10 cellular contexts compared by ENCODE assay signal in genomic region chr2:42663828-42664227, GRCh38.
DNase-seq lines count a peak whose midpoint lies in the region; ATAC-seq and TF ChIP-seq lines count a peak whose summit lies in the region.
"Had no signal": no experiment of that assay in that cellular context is flagged by ENCODE, and none has a peak within 500 bp of the region (broad histone marks: within the 10 kb centered on the region; RNA-seq: fewer than 3 reads in every experiment).

No MANE protein-coding gene starts in this region.

- POLR2A ChIA-PET in CD8-positive, alpha-beta T cell (lab: Charles Lee) = interaction anchor here (1.0 to 1.7 kb wide), 2 partner anchors 170 to 244 kb away, joined by 3 to 6 read pairs; partner anchors contain the start of gene KCNG3
- POLR2A ChIA-PET in activated CD8-positive, alpha-beta T cell treated with anti-CD3 and anti-CD28 coated beads for 36 hours (lab: Charles Lee) = interaction anchor here (0.8 to 1.3 kb wide), 2 partner anchors 130 to 170 kb away, joined by 3 read pairs; partner anchors contain the start of gene KCNG3
- POLR2A ChIA-PET in PC-3 (lab: Charles Lee; ENCODE audit: unreplicated experiment) = interaction anchor here (0.7 kb wide), 1 partner anchor 1086 kb away, joined by 3 read pairs; no protein-coding TSS in a partner anchor

- H3K4me2 ChIP-seq in PC-3 (ENCODE audit: low read length) = no peak overlapping the region
- H3K4me2 ChIP-seq in neuronal stem cell (ENCODE audit: insufficient read depth, low read length, poor library complexity, severe bottlenecking) = no peak overlapping the region
- H3K4me2 ChIP-seq: hepatocyte had no signal

- no peak overlapping the region for H2BK120ac ChIP-seq in neuronal stem cell (ENCODE audit: low read depth, low read length)

- H3K4me1 ChIP-seq in CD8-positive, alpha-beta T cell (ENCODE audit: insufficient read depth, low read length) = peaks cover 10% of the 10 kb centered on the region
- H3K4me1 ChIP-seq in PC-3 (ENCODE audit: insufficient read depth, low read length) = no peaks in the 10 kb centered on the region
- H3K4me1 ChIP-seq in neuronal stem cell (ENCODE audit: control insufficient read depth in 2 of 2, insufficient read depth in 1 of 2, low read depth in 1 of 2, low read length in 2 of 2) = peaks cover 2 to 3% of the 10 kb centered on the region in 2 donors

- peaks cover 4% of the 10 kb centered on the region for H3K36me3 ChIP-seq in CD8-positive, alpha-beta T cell (ENCODE audit: insufficient read depth, low read length)
- H3K36me3 ChIP-seq in PC-3 (ENCODE audit: low read depth, low read length) = no peaks in the 10 kb centered on the region
- H3K36me3 ChIP-seq in neuronal stem cell (replicated peaks in 1 of 2; ENCODE audit: control insufficient read depth in 2 of 2, insufficient read depth in 2 of 2, low read length in 2 of 2) = peaks cover 1 to 20% of the 10 kb centered on the region in 2 donors

- no peak overlapping the region for H3K27ac ChIP-seq in CD8-positive, alpha-beta T cell (ENCODE audit: low read depth, low read length)
- H3K27ac ChIP-seq in PC-3 (ENCODE audit: low read length) (no peak overlapping the region), neuronal stem cell (replicated peaks; ENCODE audit: low read length) (no peak overlapping the region)
- H3K27ac ChIP-seq: hepatocyte had no signal

- H4K8ac ChIP-seq in neuronal stem cell (ENCODE audit: low read depth, low read length) = no peak overlapping the region

- H3K23ac ChIP-seq in neuronal stem cell (ENCODE audit: low read depth, low read length, poor library complexity) = no peak overlapping the region

- no peak overlapping the region for H2BK5ac ChIP-seq in neuronal stem cell (ENCODE audit: low read length)

- no peak for DNase-seq in CD8-positive, alpha-beta T cell
- no peak for DNase-seq in activated CD8-positive, alpha-beta T cell treated with anti-CD3 and anti-CD28 coated beads for 36 hours
- DNase-seq in PC-3 (no peak), Right ventricle myocardium superior (no peak), neuronal stem cell (ENCODE audit: low spot score) (no peak), NCI-H524 treated with DMSO at 0.1 percent for 48 hours (lab: John Stamatoyannopoulos, UW) (no peak)

- ATAC-seq in CD8-positive, alpha-beta T cell = no peak
- ATAC-seq in GM19463 (IDR thresholded peaks at IDR 0.05; ENCODE audit: unreplicated experiment) = peak; percentile 39
- ATAC-seq in HG03432 (IDR thresholded peaks at IDR 0.05; ENCODE audit: unreplicated experiment) = peak; percentile 56
- no peak for ATAC-seq in activated CD8-positive, alpha-beta T cell treated with anti-CD3 and anti-CD28 coated beads for 36 hours
- ATAC-seq in PC-3 = no peak
- no peak for ATAC-seq in Right ventricle myocardium superior (ENCODE audit: poor library complexity)

- BruUV-seq in PC-3 (replicated peaks; lab: Mats Ljungman, UMichigan) = no TSS peak

- H2BK15ac ChIP-seq in neuronal stem cell (ENCODE audit: low read length) = no peak overlapping the region

- no peaks in the 10 kb centered on the region for H3K79me2 ChIP-seq in PC-3 (ENCODE audit: low read length)

- H2BK12ac ChIP-seq in neuronal stem cell (ENCODE audit: low read length) = no peak overlapping the region

- H3K27ac Mint-ChIP-seq in CD8-positive, alpha-beta T cell = peak overlapping the region; percentile 85
- H3K27ac Mint-ChIP-seq in activated CD8-positive, alpha-beta T cell treated with anti-CD3 and anti-CD28 coated beads for 36 hours = peak overlapping the region; percentile 50
- H3K27ac Mint-ChIP-seq: activated CD8-positive, alpha-beta memory T cell treated with anti-CD3 and anti-CD28 coated beads, Interleukin-2, amount 10 ng/mL, durations not matched to agents 7 days and 5 days had no signal

- H3K9ac ChIP-seq in PC-3 (ENCODE audit: low read length) (no peak overlapping the region), neuronal stem cell (ENCODE audit: low read depth, low read length, poor library complexity) (no peak overlapping the region)

- H3K9me3 Mint-ChIP-seq in CD8-positive, alpha-beta T cell = no peaks in the 10 kb centered on the region
- no peaks in the 10 kb centered on the region for H3K9me3 Mint-ChIP-seq in activated CD8-positive, alpha-beta T cell treated with anti-CD3 and anti-CD28 coated beads for 36 hours

- H3K4me3 Mint-ChIP-seq in CD8-positive, alpha-beta T cell = peak overlapping the region; percentile 32
- no peak overlapping the region for H3K4me3 Mint-ChIP-seq in activated CD8-positive, alpha-beta T cell treated with anti-CD3 and anti-CD28 coated beads for 36 hours
- H3K4me3 Mint-ChIP-seq: activated CD8-positive, alpha-beta memory T cell treated with anti-CD3 and anti-CD28 coated beads, Interleukin-2, amount 10 ng/mL, durations not matched to agents 7 days and 5 days had no signal

- no peak overlapping the region for H3K14ac ChIP-seq in neuronal stem cell (ENCODE audit: low read length)

- H3K4ac ChIP-seq in neuronal stem cell (ENCODE audit: low read length) = no peak overlapping the region

- H4K91ac ChIP-seq in neuronal stem cell (ENCODE audit: low read depth, low read length, poor library complexity) = no peak overlapping the region

- H3K9me3 ChIP-seq in CD8-positive, alpha-beta T cell (ENCODE audit: low read length) = no peaks in the 10 kb centered on the region
- H3K9me3 ChIP-seq in PC-3 (ENCODE audit: low read length) (no peaks in the 10 kb centered on the region), neuronal stem cell (replicated peaks in 1 of 2; ENCODE audit: control insufficient read depth in 2 of 2, insufficient read depth in 1 of 2, low read depth in 1 of 2, low read length in 2 of 2) (no peaks in the 10 kb centered on the region)

- H2AFZ ChIP-seq in PC-3 (ENCODE audit: low read length) (no peak overlapping the region), neuronal stem cell (ENCODE audit: low read length) (no peak overlapping the region)
- H2AFZ ChIP-seq: hepatocyte had no signal

- intact Hi-C loops in CD8-positive, alpha-beta T cell (cut with DNase I, micrococcal nuclease) = loop anchor here (1.0 to 5.0 kb wide), 10 partner anchors 12 to 795 kb away; partner anchors contain the start of genes COX7A2L (in 2 of the 2) and MTA3 (in 1 of the 2)
- intact Hi-C loops in activated CD8-positive, alpha-beta T cell treated with anti-CD3 and anti-CD28 coated beads for 36 hours (cut with micrococcal nuclease) = loop anchor here (2.0 to 5.0 kb wide), 2 partner anchors 152 to 169 kb away; no protein-coding TSS in a partner anchor
- intact Hi-C loops in PC-3 (cut with micrococcal nuclease) (loop anchor here (1.0 to 10.0 kb wide), 4 partner anchors 151 to 299 kb away; partner anchors contain the start of gene COX7A2L), Right ventricle myocardium superior (cut with DNase I) (loop anchor here (2.0 kb wide), 1 partner anchor 169 kb away; no protein-coding TSS in a partner anchor)

- peaks cover 24% of the 10 kb centered on the region for H3K4me1 Mint-ChIP-seq in CD8-positive, alpha-beta T cell (ENCODE audit: low read depth)
- peaks cover 16% of the 10 kb centered on the region for H3K4me1 Mint-ChIP-seq in activated CD8-positive, alpha-beta T cell treated with anti-CD3 and anti-CD28 coated beads for 36 hours (ENCODE audit: low read depth)
- H3K4me1 Mint-ChIP-seq: activated CD8-positive, alpha-beta memory T cell treated with anti-CD3 and anti-CD28 coated beads, Interleukin-2, amount 10 ng/mL, durations not matched to agents 7 days and 5 days had no signal

- H3K18ac ChIP-seq in neuronal stem cell (ENCODE audit: low read length) = no peak overlapping the region

- CTCF ChIA-PET in CD8-positive, alpha-beta T cell (lab: Charles Lee) = interaction anchor here (0.7 to 5.1 kb wide), 25 partner anchors 9 to 794 kb away, joined by 3 to 83 read pairs (median 6); partner anchors contain the start of gene KCNG3
- CTCF ChIA-PET in activated CD8-positive, alpha-beta T cell treated with anti-CD3 and anti-CD28 coated beads for 36 hours (lab: Charles Lee) = interaction anchor here (1.0 to 3.2 kb wide), 23 partner anchors 10 to 234 kb away, joined by 3 to 32 read pairs (median 6); partner anchors contain the start of gene KCNG3
- CTCF ChIA-PET in PC-3 (lab: Charles Lee) = no interaction called here

- no peaks in the 10 kb centered on the region for H3K27me3 Mint-ChIP-seq in CD8-positive, alpha-beta T cell (ENCODE audit: low read depth)
- no peaks in the 10 kb centered on the region for H3K27me3 Mint-ChIP-seq in activated CD8-positive, alpha-beta T cell treated with anti-CD3 and anti-CD28 coated beads for 36 hours
- H3K27me3 Mint-ChIP-seq: activated CD8-positive, alpha-beta memory T cell treated with anti-CD3 and anti-CD28 coated beads, Interleukin-2, amount 10 ng/mL, durations not matched to agents 7 days and 5 days had no signal

- no peaks in the 10 kb centered on the region for H3K79me1 ChIP-seq in neuronal stem cell (ENCODE audit: low read depth, low read length)

- no peak overlapping the region for H2AK5ac ChIP-seq in neuronal stem cell (ENCODE audit: low read depth, low read length)

- H3F3A ChIP-seq in PC-3 (ENCODE audit: low read length, unreplicated experiment) = no peaks in the 10 kb centered on the region

- no peak for TF ChIP-seq CTCF in CD8-positive, alpha-beta T cell (IDR thresholded peaks at IDR 0.05)
- no peak for TF ChIP-seq CTCF in activated CD8-positive, alpha-beta T cell treated with anti-CD3 and anti-CD28 coated beads for 36 hours (IDR thresholded peaks at IDR 0.05)
- no peak for TF ChIP-seq CTCF in PC-3 (conservative IDR thresholded peaks at IDR 0.05; ENCODE audit: low read depth, low read length)

- no peaks in the 10 kb centered on the region for H3K27me3 ChIP-seq in CD8-positive, alpha-beta T cell (ENCODE audit: insufficient read depth, low read length)
- no peaks in the 10 kb centered on the region for H3K27me3 ChIP-seq in PC-3 (ENCODE audit: low read length)
- H3K27me3 ChIP-seq in neuronal stem cell (ENCODE audit: control insufficient read depth in 3 of 3, insufficient read depth in 3 of 3, low read depth in 1 of 3, low read length in 3 of 3) = no peaks in the 10 kb centered on the region
- H3K27me3 ChIP-seq: hepatocyte had no signal

- no peak overlapping the region for H3K4me3 ChIP-seq in CD8-positive, alpha-beta T cell (ENCODE audit: low read depth, low read length)
- H3K4me3 ChIP-seq in PC-3 (ENCODE audit: low read length) (no peak overlapping the region), neuronal stem cell (ENCODE audit: low read length in 2 of 2) (no peak overlapping the region)
- H3K4me3 ChIP-seq: hepatocyte had no signal

- WGBS in neuronal stem cell (ENCODE audit: extremely low coverage in 2 of 2, insufficient read length in 2 of 2, insufficient replicate concordance in 1 of 2), 2 donors = no CpG with 5 or more reads among the region's 3 CpGs

- H4K20me1 ChIP-seq in PC-3 (ENCODE audit: low read length) = no peaks in the 10 kb centered on the region

- H3K36me3 Mint-ChIP-seq in CD8-positive, alpha-beta T cell = peaks cover 15% of the 10 kb centered on the region
- no peaks in the 10 kb centered on the region for H3K36me3 Mint-ChIP-seq in activated CD8-positive, alpha-beta T cell treated with anti-CD3 and anti-CD28 coated beads for 36 hours (ENCODE audit: low read depth)

- H3K9me2 ChIP-seq in PC-3 (replicated peaks; ENCODE audit: low read length) = no peaks in the 10 kb centered on the region

Comparison
In these comparisons a context has a peak if more than half of its experiments do, and no peak if none do; other contexts are left out.
1. ATAC-seq: peak in GM19463 (single experiment) and HG03432 (single experiment); none in CD8-positive, alpha-beta T cell (single experiment), activated CD8-positive, alpha-beta T cell treated with anti-CD3 and anti-CD28 coated beads for 36 hours (single experiment), PC-3 (single experiment) and Right ventricle myocardium superior (single experiment).